2 cellular contexts compared by ENCODE assay signal in genomic region chr16:85719605-85720318, GRCh38.
A peak's percentile ranks its signal among the peaks of the same experiment; 100 is the strongest.
TF ChIP-seq lines count a peak whose summit lies in the region.

No MANE protein-coding gene starts in this region.

TF ChIP-seq in HEK293, 187 proteins besides CTCF, POLR2A, EP300 and RAD21:
- no peak for TF ChIP-seq BCL6B (tag by site-specific recombination; IDR thresholded peaks at IDR 0.05)
- TF ChIP-seq ZNF148 (tag by site-specific recombination; IDR thresholded peaks at IDR 0.05; ENCODE audit: borderline replicate concordance) = no peak
- TF ChIP-seq ZNF623 (tag by site-specific recombination; IDR thresholded peaks at IDR 0.05) = peak; percentile 98
TF ChIP-seq in HEK293: peak in this region for 1.

TF ChIP-seq in H1, 55 proteins besides CTCF, POLR2A, EP300 and RAD21:
- TF ChIP-seq CHD7 (IDR thresholded peaks at IDR 0.05; ENCODE audit: insufficient replicate concordance, low read length) = no peak
- no peak for TF ChIP-seq CTBP2 (IDR thresholded peaks at IDR 0.05; ENCODE audit: borderline replicate concordance, insufficient read depth, insufficient read length, low read length)
- TF ChIP-seq TCF12 (IDR thresholded peaks at IDR 0.05; ENCODE audit: low read depth, low read length) = no peak
- TF ChIP-seq NRF1 (IDR thresholded peaks at IDR 0.05; ENCODE audit: low read depth, low read length) = no peak
- TF ChIP-seq ASH2L (IDR thresholded peaks at IDR 0.05; ENCODE audit: low read length) = no peak
- TF ChIP-seq, protein P1, sequence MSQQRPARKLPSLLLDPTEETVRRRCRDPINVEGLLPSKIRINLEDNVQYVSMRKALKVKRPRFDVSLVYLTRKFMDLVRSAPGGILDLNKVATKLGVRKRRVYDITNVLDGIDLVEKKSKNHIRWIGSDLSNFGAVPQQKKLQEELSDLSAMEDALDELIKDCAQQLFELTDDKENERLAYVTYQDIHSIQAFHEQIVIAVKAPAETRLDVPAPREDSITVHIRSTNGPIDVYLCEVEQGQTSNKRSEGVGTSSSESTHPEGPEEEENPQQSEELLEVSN (IDR thresholded peaks at IDR 0.05) = no peak
- no peak for TF ChIP-seq GABPA (IDR thresholded peaks at IDR 0.05; ENCODE audit: borderline replicate concordance, insufficient read depth, low read length)
- TF ChIP-seq SAP30 (IDR thresholded peaks at IDR 0.05; ENCODE audit: insufficient read depth, insufficient replicate concordance, low read length) = no peak
- no peak for TF ChIP-seq SUZ12 (IDR thresholded peaks at IDR 0.05; ENCODE audit: low read length)
- TF ChIP-seq HDAC6 (IDR thresholded peaks at IDR 0.05; ENCODE audit: low read depth, low read length) = no peak
- TF ChIP-seq TEAD4 (IDR thresholded peaks at IDR 0.05; ENCODE audit: low read depth, low read length) = no peak
- no peak for TF ChIP-seq ATF2 (IDR thresholded peaks at IDR 0.05; ENCODE audit: low read length)
- TF ChIP-seq EGR1 (IDR thresholded peaks at IDR 0.05; ENCODE audit: borderline replicate concordance, low read depth, low read length) = no peak
- TF ChIP-seq MAFK (IDR thresholded peaks at IDR 0.05; ENCODE audit: low read depth, low read length) = no peak
